In the genomic region with DNA sequence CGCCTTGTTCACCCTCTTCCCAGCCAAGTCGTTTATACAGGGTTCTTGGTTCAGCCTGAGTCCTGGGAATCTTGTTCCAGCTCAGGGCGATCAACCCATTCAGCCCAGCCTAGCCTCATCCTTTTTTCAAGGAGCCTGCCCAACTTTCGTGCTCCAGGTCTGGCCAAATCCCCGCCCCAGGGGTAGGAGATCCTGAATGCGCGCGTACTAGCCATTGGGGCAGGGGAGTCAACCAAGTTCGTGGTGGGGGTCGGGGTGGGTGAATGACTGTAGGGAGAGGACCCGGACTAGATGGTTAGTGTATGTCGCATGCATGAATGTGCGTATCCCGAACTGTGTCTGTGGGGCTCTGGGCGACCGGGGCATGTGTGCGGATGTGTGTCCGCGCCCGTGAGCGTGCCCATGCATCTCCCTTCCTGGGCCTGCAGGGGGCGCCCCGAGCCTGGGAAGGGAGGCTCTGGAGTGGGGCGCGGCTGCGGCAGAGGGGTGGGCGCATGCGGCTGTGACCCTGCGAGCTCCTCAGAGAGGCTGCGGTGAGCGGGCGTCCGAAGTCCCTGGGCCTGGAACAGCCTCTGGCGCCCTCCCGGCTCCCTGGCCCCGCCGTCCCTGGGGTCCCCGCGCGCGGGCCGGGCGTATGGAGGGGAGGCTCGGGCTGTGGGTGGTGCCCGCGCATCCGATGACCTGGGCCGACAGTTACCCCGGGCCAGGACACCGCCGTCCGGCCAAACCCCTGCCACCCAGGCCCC, we compare ENCODE assay signal across 1 cellular context.
TF ChIP-seq lines count a peak whose summit lies in the region.

No MANE protein-coding gene starts in this region.

TF ChIP-seq in HepG2, 621 proteins besides CTCF, POLR2A, EP300 and RAD21 (continued from another document):
- TF ChIP-seq, protein P1, sequence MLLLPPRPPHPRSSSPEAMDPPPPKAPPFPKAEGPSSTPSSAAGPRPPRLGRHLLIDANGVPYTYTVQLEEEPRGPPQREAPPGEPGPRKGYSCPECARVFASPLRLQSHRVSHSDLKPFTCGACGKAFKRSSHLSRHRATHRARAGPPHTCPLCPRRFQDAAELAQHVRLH (CRISPR knock-in tag; IDR thresholded peaks at IDR 0.05; ENCODE audit: borderline replicate concordance, low read depth) = 0 out of 2 replicates have a peak, but pooled peaks have one; percentile 49
- TF ChIP-seq THAP7 (CRISPR knock-in tag; IDR thresholded peaks at IDR 0.05) (no peak), MBD4 (IDR thresholded peaks at IDR 0.05; ENCODE audit: borderline replicate concordance, low read length) (no peak), KDM2A (CRISPR knock-in tag; IDR thresholded peaks at IDR 0.05; ENCODE audit: borderline replicate concordance, low read depth) (peak; percentile 46; the same call in 1 of the 2 replicates), HNRNPL (IDR thresholded peaks at IDR 0.05; ENCODE audit: low read depth, low read length) (0 out of 2 replicates have a peak, but pooled peaks have one; percentile 34)
- TF ChIP-seq, protein P2, sequence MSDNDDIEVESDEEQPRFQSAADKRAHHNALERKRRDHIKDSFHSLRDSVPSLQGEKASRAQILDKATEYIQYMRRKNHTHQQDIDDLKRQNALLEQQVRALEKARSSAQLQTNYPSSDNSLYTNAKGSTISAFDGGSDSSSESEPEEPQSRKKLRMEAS (IDR thresholded peaks at IDR 0.05) = peak; percentile 60
